ENCODE assay signal across 17 cellular contexts in the genomic region with DNA sequence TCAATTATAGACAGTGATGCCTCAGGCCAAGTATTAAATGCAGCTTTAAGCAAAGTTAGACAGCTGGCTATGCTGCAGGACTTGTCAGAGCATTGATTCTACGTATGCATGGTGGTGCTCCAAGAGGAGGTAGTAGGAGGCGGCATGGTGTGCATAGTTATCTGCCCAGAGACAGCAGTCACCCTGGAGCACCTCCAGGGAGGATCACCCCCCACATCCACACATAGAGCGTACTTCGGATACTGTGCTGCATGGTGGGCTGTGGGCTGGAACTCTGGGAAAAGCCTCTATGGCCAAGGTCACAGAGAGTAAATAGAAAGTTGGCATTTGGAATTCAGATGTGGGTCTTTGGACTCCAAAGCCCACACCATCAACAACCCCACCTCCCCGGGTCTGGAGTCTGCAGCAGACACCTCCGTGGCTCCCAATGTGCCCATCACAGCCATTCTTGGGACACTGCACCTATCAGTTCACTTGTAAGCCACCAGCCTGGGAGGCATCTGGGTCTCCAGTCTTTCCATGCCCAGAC.
DNase-seq lines count a peak whose midpoint lies in the region; ATAC-seq, FAIRE-seq and TF ChIP-seq lines count a peak whose summit lies in the region.
"Had no signal": no experiment of that assay in that cellular context is flagged by ENCODE, and none has a peak within 500 bp of the region (broad histone marks: within the 10 kb centered on the region; RNA-seq: fewer than 3 reads in every experiment).

No MANE protein-coding gene starts in this region.

- H3K9me1 ChIP-seq in K562 (ENCODE audit: control insufficient read depth, insufficient read depth, low read length), result no peaks in the 10 kb centered on the region

- BruUV-seq in K562 (replicated peaks; lab: Mats Ljungman, UMichigan), result no TSS peak

- intact Hi-C loops in activated naive CD4-positive, alpha-beta T cell treated with anti-CD3 and anti-CD28 coated beads for 36 hours (cut with micrococcal nuclease), result no loop called here
- intact Hi-C loops in K562 (cut with micrococcal nuclease), result no loop called here
- intact Hi-C loops in CD8-positive, alpha-beta T cell (cut with DNase I, micrococcal nuclease), result no loop called here

- peaks cover 27% of the 10 kb centered on the region for H3K27me3 Mint-ChIP-seq in activated naive CD4-positive, alpha-beta T cell treated with anti-CD3 and anti-CD28 coated beads, Interleukin-2, amount 10 ng/mL, durations not matched to agents 7 days and 5 days
- H3K27me3 Mint-ChIP-seq in activated naive CD4-positive, alpha-beta T cell treated with anti-CD3 and anti-CD28 coated beads for 36 hours (ENCODE audit: low read depth), result peaks cover 6% of the 10 kb centered on the region
- peaks cover 17% of the 10 kb centered on the region for H3K27me3 Mint-ChIP-seq in CD8-positive, alpha-beta T cell (ENCODE audit: low read depth)

- H3K4me3 Mint-ChIP-seq in activated naive CD4-positive, alpha-beta T cell treated with anti-CD3 and anti-CD28 coated beads, Interleukin-2, amount 10 ng/mL, durations not matched to agents 7 days and 5 days, result no peak overlapping the region
- no peak overlapping the region for H3K4me3 Mint-ChIP-seq in activated naive CD4-positive, alpha-beta T cell treated with anti-CD3 and anti-CD28 coated beads for 36 hours
- no peak overlapping the region for H3K4me3 Mint-ChIP-seq in CD8-positive, alpha-beta T cell
- H3K4me3 Mint-ChIP-seq: CD4-positive, alpha-beta T cell; HFFc6 had no signal

- peak overlapping the region; percentile 32 for H3K4ac ChIP-seq in trophoblast cell (ENCODE audit: low read depth, low read length)

- no peak for TF ChIP-seq CTCF in K562 (IDR thresholded peaks at IDR 0.05 in 2 of 3, conservative IDR thresholded peaks at IDR 0.05 in 1 of 3; ENCODE audit: insufficient read depth in 2 of 3, low read depth in 1 of 3, low read length in 3 of 3)
- no peak for TF ChIP-seq CTCF in CD8-positive, alpha-beta T cell (IDR thresholded peaks at IDR 0.05)
- TF ChIP-seq CTCF in hepatocyte (IDR thresholded peaks at IDR 0.05; ENCODE audit: poor library complexity), result no peak

- H3K36me3 Mint-ChIP-seq in activated naive CD4-positive, alpha-beta T cell treated with anti-CD3 and anti-CD28 coated beads, Interleukin-2, amount 10 ng/mL, durations not matched to agents 7 days and 5 days, result no peaks in the 10 kb centered on the region
- H3K36me3 Mint-ChIP-seq in activated naive CD4-positive, alpha-beta T cell treated with anti-CD3 and anti-CD28 coated beads for 36 hours (ENCODE audit: low read depth), result no peaks in the 10 kb centered on the region
- H3K36me3 Mint-ChIP-seq in CD8-positive, alpha-beta T cell, result no peaks in the 10 kb centered on the region

- H4K12ac ChIP-seq in trophoblast cell (ENCODE audit: low read depth, low read length), result no peak overlapping the region

- H3K9me3 Mint-ChIP-seq in activated naive CD4-positive, alpha-beta T cell treated with anti-CD3 and anti-CD28 coated beads, Interleukin-2, amount 10 ng/mL, durations not matched to agents 7 days and 5 days, result peaks cover 3% of the 10 kb centered on the region
- peaks cover 10% of the 10 kb centered on the region for H3K9me3 Mint-ChIP-seq in activated naive CD4-positive, alpha-beta T cell treated with anti-CD3 and anti-CD28 coated beads for 36 hours
- H3K9me3 Mint-ChIP-seq in CD8-positive, alpha-beta T cell, result peaks cover 7% of the 10 kb centered on the region
- H3K9me3 Mint-ChIP-seq: CD4-positive, alpha-beta T cell; HFFc6 had no signal

- no peak overlapping the region for H3K9ac ChIP-seq in BLaER1 treated with 17β-estradiol and CSF1 and Interleukin-3, amounts not matched to agents 10 nM and 100 nM
- no peak overlapping the region for H3K9ac ChIP-seq in K562 (ENCODE audit: insufficient read depth in 1 of 2, low read depth in 2 of 2, low read length in 2 of 2)
- no peak overlapping the region for H3K9ac ChIP-seq in trophoblast cell (ENCODE audit: low read length)

- H3K27ac ChIP-seq in BLaER1 treated with 17β-estradiol and CSF1 and Interleukin-3, amounts not matched to agents 10 nM and 100 nM, result no peak overlapping the region
- H3K27ac ChIP-seq in K562 (ENCODE audit: extremely low read depth, low read depth, low read length), result no peak overlapping the region
- peak overlapping the region; percentile 82 for H3K27ac ChIP-seq in trophoblast cell (ENCODE audit: low read depth, low read length)
- no peak overlapping the region for H3K27ac ChIP-seq in CD8-positive, alpha-beta T cell (ENCODE audit: low read depth, low read length)
- H3K27ac ChIP-seq in hepatocyte, result no peak overlapping the region

- peak overlapping the region in 6 of 11 experiments; percentile 52 to 75 (median 70); a peak in 8 of 22 replicates for H3K4me2 ChIP-seq in BLaER1 treated with 17β-estradiol and CSF1 and Interleukin-3, amounts not matched to agents 10 nM and 100 nM
- H3K4me2 ChIP-seq in K562 (ENCODE audit: insufficient read depth, low read length) (no peak overlapping the region), trophoblast cell (ENCODE audit: low read length) (no peak overlapping the region), hepatocyte (no peak overlapping the region)

- no peaks in the 10 kb centered on the region for H3K9me2 ChIP-seq in hepatocyte (replicated peaks; ENCODE audit: insufficient read depth)

- H3K79me2 ChIP-seq in K562 (ENCODE audit: control insufficient read depth, insufficient read depth, low read length) (no peaks in the 10 kb centered on the region), trophoblast cell (ENCODE audit: control insufficient read depth, insufficient read depth, low read length, poor library complexity) (peaks cover 2% of the 10 kb centered on the region), hepatocyte (no peaks in the 10 kb centered on the region)

- CTCF ChIA-PET in activated naive CD4-positive, alpha-beta T cell treated with anti-CD3 and anti-CD28 coated beads, Interleukin-2, amount 10 ng/mL, durations not matched to agents 7 days and 5 days (lab: Charles Lee), result interaction anchor here (0.9 kb wide), 1 partner anchor 379 kb away, joined by 3 read pairs; no protein-coding TSS in a partner anchor
- CTCF ChIA-PET in activated naive CD4-positive, alpha-beta T cell treated with anti-CD3 and anti-CD28 coated beads for 36 hours (lab: Charles Lee), result no interaction called here
- CTCF ChIA-PET in K562 (lab: Yijun Ruan, JAX; ENCODE audit: low intra/inter-chr PET ratio), result interaction anchor here (0.6 kb wide), 1 partner anchor 41 kb away, joined by 3 read pairs; no protein-coding TSS in a partner anchor
- CTCF ChIA-PET in CD8-positive, alpha-beta T cell (lab: Charles Lee), result no interaction called here

- WGBS in K562 (ENCODE audit: insufficient coverage, low coverage, missing lambda C conversion rate), result 8% methylated on average over 6 of the region's 6 CpGs
- no CpG with 5 or more reads among the region's 6 CpGs for WGBS in trophoblast cell (ENCODE audit: extremely low coverage, insufficient coverage, insufficient read length)
- WGBS in hepatocyte (ENCODE audit: low lambda C conversion rate, missing lambda C conversion rate), result 77% methylated on average over 6 of the region's 6 CpGs

- DNase-seq in activated naive CD4-positive, alpha-beta T cell treated with anti-CD3 and anti-CD28 coated beads, Interleukin-2, amount 10 ng/mL, durations not matched to agents 7 days and 5 days, result no peak
- no peak for DNase-seq in activated naive CD4-positive, alpha-beta T cell treated with anti-CD3 and anti-CD28 coated beads for 36 hours
- no peak for DNase-seq in K562 (ENCODE audit: extremely low read depth in 1 of 4, low spot score in 3 of 4)
- no peak for DNase-seq in trophoblast cell
- no peak for DNase-seq in CD8-positive, alpha-beta T cell
- no peak for DNase-seq in hepatocyte (ENCODE audit: low spot score)
- DNase-seq: 8988T, AML-193, C1 segment of cervical spinal cord, DMS79, HFFc6 had no signal

- TF ChIP-seq POLR2A in K562 (conservative IDR thresholded peaks at IDR 0.05), result no peak

- TF ChIP-seq EP300 in K562 (IDR thresholded peaks at IDR 0.05; ENCODE audit: low read length), result no peak

- H3K18ac ChIP-seq in trophoblast cell (ENCODE audit: low read length), result peak overlapping the region; percentile 58

- no peaks in the 10 kb centered on the region for H4K20me1 ChIP-seq in BLaER1 treated with 17β-estradiol and CSF1 and Interleukin-3, amounts not matched to agents 10 nM and 100 nM
- no peaks in the 10 kb centered on the region; the same call in 1 of the 2 replicates for H4K20me1 ChIP-seq in K562 (replicated peaks; ENCODE audit: control insufficient read depth, insufficient read depth, low read length)
- H4K20me1 ChIP-seq in hepatocyte (ENCODE audit: insufficient read depth, poor library complexity, severe bottlenecking), result no peaks in the 10 kb centered on the region

- in situ Hi-C loops in K562 (cut with MboI), result no loop called here

- H3K27me3 ChIP-seq in BLaER1 treated with 17β-estradiol and CSF1 and Interleukin-3, amounts not matched to agents 10 nM and 100 nM, result no peaks in the 10 kb centered on the region
- H3K27me3 ChIP-seq in K562 (ENCODE audit: control insufficient read depth in 2 of 2, insufficient read depth in 2 of 2, low read length in 2 of 2), result peaks cover 7 to 48% of the 10 kb centered on the region in 2 experiments
- H3K27me3 ChIP-seq in trophoblast cell (ENCODE audit: insufficient read depth, low read length), result no peaks in the 10 kb centered on the region
- no peaks in the 10 kb centered on the region for H3K27me3 ChIP-seq in CD8-positive, alpha-beta T cell (ENCODE audit: insufficient read depth, low read length)
- no peaks in the 10 kb centered on the region for H3K27me3 ChIP-seq in hepatocyte

- peak overlapping the region; percentile 41 for H2BK5ac ChIP-seq in trophoblast cell (ENCODE audit: low read depth, low read length, poor library complexity)

- peak overlapping the region; percentile 87 for H2BK120ac ChIP-seq in trophoblast cell (ENCODE audit: insufficient read depth, low read length, poor library complexity)

- H4K8ac ChIP-seq in trophoblast cell (ENCODE audit: low read depth, low read length), result peak overlapping the region; percentile 59

- peak overlapping the region; percentile 7 for H3K27ac Mint-ChIP-seq in activated naive CD4-positive, alpha-beta T cell treated with anti-CD3 and anti-CD28 coated beads, Interleukin-2, amount 10 ng/mL, durations not matched to agents 7 days and 5 days
- no peak overlapping the region for H3K27ac Mint-ChIP-seq in activated naive CD4-positive, alpha-beta T cell treated with anti-CD3 and anti-CD28 coated beads for 36 hours
- no peak overlapping the region for H3K27ac Mint-ChIP-seq in CD8-positive, alpha-beta T cell
- H3K27ac Mint-ChIP-seq: CD4-positive, alpha-beta T cell; HFFc6 had no signal

- H2AK5ac ChIP-seq in trophoblast cell (ENCODE audit: low read length), result peak overlapping the region; percentile 38

- no peak overlapping the region for H3K4me3 ChIP-seq in BLaER1 treated with 17β-estradiol and CSF1 and Interleukin-3, amounts not matched to agents 10 nM and 100 nM
- H3K4me3 ChIP-seq in K562 (no peak overlapping the region), trophoblast cell (ENCODE audit: low read depth, low read length) (no peak overlapping the region), hepatocyte (no peak overlapping the region)
- no peak overlapping the region for H3K4me3 ChIP-seq in CD8-positive, alpha-beta T cell (ENCODE audit: low read depth, low read length)
- H3K4me3 ChIP-seq: HAP-1 had no signal

- peak overlapping the region; percentile 93 for H2BK12ac ChIP-seq in trophoblast cell (ENCODE audit: low read length)

- no peak overlapping the region for H2AFZ ChIP-seq in K562 (ENCODE audit: low read depth, low read length)
- no peak overlapping the region for H2AFZ ChIP-seq in trophoblast cell (ENCODE audit: insufficient read depth, low read length, poor library complexity)
- no peak overlapping the region for H2AFZ ChIP-seq in hepatocyte

- H3K36me3 ChIP-seq in BLaER1 treated with 17β-estradiol and CSF1 and Interleukin-3, amounts not matched to agents 10 nM and 100 nM, result no peaks in the 10 kb centered on the region
- H3K36me3 ChIP-seq in K562 (ENCODE audit: control insufficient read depth, insufficient read depth, low read length) (no peaks in the 10 kb centered on the region), trophoblast cell (ENCODE audit: control insufficient read depth in 1 of 2, insufficient read depth in 2 of 2, low read length in 2 of 2) (no peaks in the 10 kb centered on the region), hepatocyte (replicated peaks; ENCODE audit: insufficient read depth, low read depth) (no peaks in the 10 kb centered on the region)
- H3K36me3 ChIP-seq in CD8-positive, alpha-beta T cell (ENCODE audit: insufficient read depth, low read length), result no peaks in the 10 kb centered on the region
- H3K36me3 ChIP-seq: HAP-1 had no signal

- no peak for FAIRE-seq in K562 (lab: Jason Lieb, UNC)
- FAIRE-seq: GM12891, H1 had no signal

- peaks cover 8 to 16% (median 12%) of the 10 kb centered on the region in 11 experiments; a peak in 17 of 22 replicates for H3K9me3 ChIP-seq in BLaER1 treated with 17β-estradiol and CSF1 and Interleukin-3, amounts not matched to agents 10 nM and 100 nM (replicated peaks in 1 of 11)
- H3K9me3 ChIP-seq in K562 (replicated peaks; ENCODE audit: control insufficient read depth, insufficient read depth, low read depth, low read length) (no peaks in the 10 kb centered on the region; the same call in 1 of the 2 replicates), trophoblast cell (ENCODE audit: insufficient read depth, low read depth, low read length) (peaks cover 2% of the 10 kb centered on the region), hepatocyte (ENCODE audit: low read depth) (no peaks in the 10 kb centered on the region)
- no peaks in the 10 kb centered on the region for H3K9me3 ChIP-seq in CD8-positive, alpha-beta T cell (ENCODE audit: low read length)
- H3K9me3 ChIP-seq: HAP-1 had no signal

- H3K14ac ChIP-seq in trophoblast cell (ENCODE audit: low read length), result peak overlapping the region; percentile 60

- POLR2A ChIA-PET in K562 (lab: Yijun Ruan, JAX), result interaction anchor here (2.0 kb wide), 1 partner anchor 11 kb away, joined by 5 read pairs; no protein-coding TSS in a partner anchor
- POLR2A ChIA-PET in CD8-positive, alpha-beta T cell (lab: Charles Lee), result no interaction called here

- no peaks in the 10 kb centered on the region for H3K4me1 Mint-ChIP-seq in activated naive CD4-positive, alpha-beta T cell treated with anti-CD3 and anti-CD28 coated beads, Interleukin-2, amount 10 ng/mL, durations not matched to agents 7 days and 5 days
- no peaks in the 10 kb centered on the region for H3K4me1 Mint-ChIP-seq in activated naive CD4-positive, alpha-beta T cell treated with anti-CD3 and anti-CD28 coated beads for 36 hours (ENCODE audit: low read depth)
- H3K4me1 Mint-ChIP-seq in CD8-positive, alpha-beta T cell (ENCODE audit: low read depth), result no peaks in the 10 kb centered on the region

- no peak for ATAC-seq in K562
- ATAC-seq in CD8-positive, alpha-beta T cell, result no peak
- ATAC-seq in GM21390 (IDR thresholded peaks at IDR 0.05; ENCODE audit: unreplicated experiment), result no peak

- peak overlapping the region; percentile 87 for H4K91ac ChIP-seq in trophoblast cell (ENCODE audit: low read depth, low read length)

- TF ChIP-seq RAD21 in K562 (CRISPR knock-in tag; conservative IDR thresholded peaks at IDR 0.05 in 1 of 2, IDR thresholded peaks at IDR 0.05 in 1 of 2), result no peak

- H3K23ac ChIP-seq in trophoblast cell (ENCODE audit: low read length), result no peak overlapping the region

- H3K79me1 ChIP-seq in trophoblast cell (ENCODE audit: low read length), result peaks cover 20% of the 10 kb centered on the region

- peaks cover 14 to 61% (median 44%) of the 10 kb centered on the region in 10 experiments for H3K4me1 ChIP-seq in BLaER1 treated with 17β-estradiol and CSF1 and Interleukin-3, amounts not matched to agents 10 nM and 100 nM
- no peaks in the 10 kb centered on the region; a peak in 2 of 5 replicates for H3K4me1 ChIP-seq in K562 (replicated peaks in 1 of 2; ENCODE audit: control insufficient read depth in 2 of 2, insufficient read depth in 2 of 2, low read length in 2 of 2)
- peaks cover 15 to 18% of the 10 kb centered on the region in 2 experiments for H3K4me1 ChIP-seq in trophoblast cell (ENCODE audit: control insufficient read depth in 1 of 2, insufficient read depth in 2 of 2, low read length in 2 of 2)
- no peaks in the 10 kb centered on the region for H3K4me1 ChIP-seq in CD8-positive, alpha-beta T cell (ENCODE audit: insufficient read depth, low read length)
- H3K4me1 ChIP-seq in hepatocyte (ENCODE audit: insufficient read depth), result no peaks in the 10 kb centered on the region
- H3K4me1 ChIP-seq: HAP-1 had no signal

Comparison
In these comparisons a context has a peak if more than half of its experiments do, and no peak if none do; other contexts are left out.
1. CTCF ChIA-PET loops: an anchor here in activated naive CD4-positive, alpha-beta T cell treated with anti-CD3 and anti-CD28 coated beads, Interleukin-2, amount 10 ng/mL, durations not matched to agents 7 days and 5 days (0.9 kb wide) and K562 (0.6 kb wide); none called in activated naive CD4-positive, alpha-beta T cell treated with anti-CD3 and anti-CD28 coated beads for 36 hours and CD8-positive, alpha-beta T cell.
2. H3K4me2 ChIP-seq: peak in BLaER1 treated with 17β-estradiol and CSF1 and Interleukin-3, amounts not matched to agents 10 nM and 100 nM (6 of 11); none in K562 (single experiment), trophoblast cell (single experiment) and hepatocyte (single experiment).